ENCODE assay signal across 8 cellular contexts in genomic region chr1:59005491-59006308, GRCh38.
DNase-seq lines count a peak whose midpoint lies in the region; ATAC-seq and TF ChIP-seq lines count a peak whose summit lies in the region.
"Had no signal": no experiment of that assay in that cellular context is flagged by ENCODE, and none has a peak within 500 bp of the region (broad histone marks: within the 10 kb centered on the region; RNA-seq: fewer than 3 reads in every experiment).

No MANE protein-coding gene starts in this region.

- no peak overlapping the region for H3K18ac ChIP-seq in mesenchymal stem cell (ENCODE audit: low read depth in 1 of 2, low read length in 2 of 2)

- intact Hi-C loops in sciatic nerve (cut with DNase I), result no loop called here

- peak overlapping the region; percentile 47 for H2AK5ac ChIP-seq in mesenchymal stem cell (ENCODE audit: low read length, severe bottlenecking)

- no peaks in the 10 kb centered on the region for H3K36me3 Mint-ChIP-seq in glutamatergic neuron (ENCODE audit: unreplicated experiment)

- TF ChIP-seq CTCF in glutamatergic neuron (IDR thresholded peaks at IDR 0.05; ENCODE audit: partially characterized antibody, unreplicated experiment), result no peak

- H3K79me1 ChIP-seq in mesenchymal stem cell (replicated peaks; ENCODE audit: low read length, poor library complexity, severe bottlenecking), result no peaks in the 10 kb centered on the region

- H4K8ac ChIP-seq in mesenchymal stem cell (ENCODE audit: low read length), result no peak overlapping the region

- no peaks in the 10 kb centered on the region for H3K9me3 ChIP-seq in mesenchymal stem cell (ENCODE audit: control insufficient read depth, low read length)

- no peaks in the 10 kb centered on the region for H3K27me3 ChIP-seq in mesenchymal stem cell (ENCODE audit: control insufficient read depth in 1 of 2, insufficient read depth in 1 of 2, low read length in 2 of 2)

- H3K27ac ChIP-seq in mesenchymal stem cell (ENCODE audit: low read length, poor library complexity, severe bottlenecking), result no peak overlapping the region
- H3K27ac ChIP-seq: SK-N-MC had no signal

- H3K4me2 ChIP-seq in mesenchymal stem cell (ENCODE audit: low read length, poor library complexity, severe bottlenecking), result no peak overlapping the region

- no peak overlapping the region for H2BK120ac ChIP-seq in mesenchymal stem cell (ENCODE audit: low read depth, low read length)

- no peak overlapping the region for H3K23ac ChIP-seq in mesenchymal stem cell (ENCODE audit: low read length in 2 of 2)

- H2AFZ ChIP-seq in mesenchymal stem cell (ENCODE audit: low read depth, low read length), result no peak overlapping the region

- H2BK12ac ChIP-seq in mesenchymal stem cell (ENCODE audit: low read length in 2 of 2), result no peak overlapping the region

- ATAC-seq in GM18519 (IDR thresholded peaks at IDR 0.05; ENCODE audit: low FRiP score, unreplicated experiment), result peak; percentile 45
- ATAC-seq in GM21528 (IDR thresholded peaks at IDR 0.05; ENCODE audit: low FRiP score, unreplicated experiment), result peak; percentile 74
- ATAC-seq in HG03521 (IDR thresholded peaks at IDR 0.05; ENCODE audit: unreplicated experiment), result peak; percentile 49
- no peak for ATAC-seq in sciatic nerve
- no peak for ATAC-seq in HG03159 (IDR thresholded peaks at IDR 0.05; ENCODE audit: unreplicated experiment)

- H3K9me3 Mint-ChIP-seq in glutamatergic neuron (ENCODE audit: unreplicated experiment), result no peaks in the 10 kb centered on the region

- no CpG with 5 or more reads among the region's 1 CpG for WGBS in mesenchymal stem cell

- H3K4me1 ChIP-seq in mesenchymal stem cell (ENCODE audit: control insufficient read depth, insufficient read depth, low read depth, low read length), result peaks cover 7% of the 10 kb centered on the region

- H3K14ac ChIP-seq in mesenchymal stem cell (ENCODE audit: low read length in 2 of 2), result no peak overlapping the region

- no peaks in the 10 kb centered on the region for H3K36me3 ChIP-seq in mesenchymal stem cell (ENCODE audit: control insufficient read depth in 1 of 2, insufficient read depth in 2 of 2, low read depth in 1 of 2, low read length in 2 of 2)

- DNase-seq in mesenchymal stem cell (no peak), glutamatergic neuron (no peak), sciatic nerve (ENCODE audit: low spot score) (no peak)

- H3K4ac ChIP-seq in mesenchymal stem cell (ENCODE audit: low read depth in 1 of 2, low read length in 2 of 2), result no peak overlapping the region

- no peaks in the 10 kb centered on the region for H3K4me1 Mint-ChIP-seq in glutamatergic neuron (ENCODE audit: low read depth, unreplicated experiment)

- no peak overlapping the region for H2BK15ac ChIP-seq in mesenchymal stem cell (ENCODE audit: low read depth, poor library complexity, severe bottlenecking)

- H3K27me3 Mint-ChIP-seq in glutamatergic neuron (ENCODE audit: unreplicated experiment), result peaks cover 2% of the 10 kb centered on the region

- H3K27ac Mint-ChIP-seq in glutamatergic neuron (ENCODE audit: unreplicated experiment), result no peak overlapping the region

- no peak overlapping the region for H3K4me3 Mint-ChIP-seq in glutamatergic neuron (ENCODE audit: unreplicated experiment)

- no peak overlapping the region for H4K91ac ChIP-seq in mesenchymal stem cell (ENCODE audit: low read length)

- no peak overlapping the region for H3K4me3 ChIP-seq in mesenchymal stem cell (ENCODE audit: insufficient read depth in 1 of 2, low read depth in 1 of 2, low read length in 2 of 2)
- H3K4me3 ChIP-seq: SK-N-MC had no signal

- no peak overlapping the region for H3K9ac ChIP-seq in mesenchymal stem cell (ENCODE audit: low read length)

- peak overlapping the region; percentile 51 for H2BK5ac ChIP-seq in mesenchymal stem cell (ENCODE audit: low read depth, low read length, poor library complexity, severe bottlenecking)

Comparison
In these comparisons a context has a peak if more than half of its experiments do, and no peak if none do; other contexts are left out.
1. ATAC-seq: peak in GM18519 (single experiment), GM21528 (single experiment) and HG03521 (single experiment); none in sciatic nerve (single experiment) and HG03159 (single experiment).